ENCODE assay signal across 8 cellular contexts in the genomic region with DNA sequence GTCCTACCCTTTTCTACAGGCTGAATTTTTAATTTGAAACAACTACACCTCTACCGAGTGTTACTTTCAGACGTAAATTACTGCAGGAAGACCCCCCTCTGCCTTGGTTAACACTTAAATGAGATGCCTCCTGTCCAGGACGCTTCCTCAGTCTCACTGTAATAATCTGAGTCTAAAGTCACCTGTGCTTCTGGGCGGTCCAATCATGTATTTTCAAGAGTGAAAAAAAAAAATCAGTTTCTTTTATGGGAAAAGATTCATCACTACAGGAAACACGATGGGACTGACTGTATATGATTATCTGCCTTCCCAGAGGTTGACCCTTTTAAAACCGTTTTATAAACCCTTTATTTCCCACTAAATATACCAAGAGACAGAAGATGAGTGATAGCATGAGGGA. TPM values are rescaled to one million over a fixed set of nuclear protein-coding genes. Genes with fewer than 3 reads are reported as not detected.
DNase-seq lines count a peak whose midpoint lies in the region; ATAC-seq and TF ChIP-seq lines count a peak whose summit lies in the region.

No MANE protein-coding gene starts in this region.

- no peaks in the 10 kb centered on the region for H3K9me3 ChIP-seq in ascending aorta
- H3K9me3 ChIP-seq in thymus (ENCODE audit: control insufficient read depth): no peaks in the 10 kb centered on the region

- H3K27me3 ChIP-seq in ascending aorta (no peaks in the 10 kb centered on the region), thymus (ENCODE audit: control insufficient read depth, insufficient read depth) (peaks cover 9% of the 10 kb centered on the region)

- peak overlapping the region; percentile 58 to 70 for H3K4me3 ChIP-seq in ascending aorta
- peak overlapping the region; percentile 54 for H3K4me3 ChIP-seq in thymus (ENCODE audit: low read length)

- intact Hi-C loops in ascending aorta (cut with DNase I): no loop called here
- intact Hi-C loops in left colon (cut with DNase I, micrococcal nuclease): no loop called here

- H3K36me3 Mint-ChIP-seq in activated T-cell treated with anti-CD3 and anti-CD28 coated beads, Interleukin-2, amount 50 U/mL, for 4 hours (ENCODE audit: insufficient read depth): no peaks in the 10 kb centered on the region

- no peaks in the 10 kb centered on the region for H3K9me3 Mint-ChIP-seq in activated T-cell treated with anti-CD3 and anti-CD28 coated beads, Interleukin-2, amount 50 U/mL, for 4 hours

- DNase-seq in activated T-cell treated with anti-CD3 and anti-CD28 coated beads, Interleukin-2, amount 50 U/mL, for 4 hours: no peak
- DNase-seq in activated T-cell treated with anti-CD3 and anti-CD28 coated beads for 4 hours (no peak), ascending aorta (ENCODE audit: low spot score in 2 of 2) (no peak), left colon (no peak), SHP77 (lab: John Stamatoyannopoulos, UW) (no peak)
- DNase-seq in activated CD4-positive, CD25-positive, alpha-beta regulatory T cell treated with anti-CD3 and anti-CD28 coated beads, Interleukin-2, amount 50 U/mL, for 72 hours: no peak

- H3K4me1 ChIP-seq in ascending aorta: no peaks in the 10 kb centered on the region
- peaks cover 6% of the 10 kb centered on the region for H3K4me1 ChIP-seq in thymus (ENCODE audit: control insufficient read depth, insufficient read depth, low read length)

- H3K36me3 ChIP-seq in ascending aorta: no peaks in the 10 kb centered on the region
- H3K36me3 ChIP-seq in thymus (ENCODE audit: control insufficient read depth, insufficient read depth): no peaks in the 10 kb centered on the region

- no peak for ATAC-seq in activated T-cell treated with anti-CD3 and anti-CD28 coated beads, Interleukin-2, amount 50 U/mL, for 4 hours
- ATAC-seq in left colon: peak; percentile 49
- no peak for ATAC-seq in GM21529 (IDR thresholded peaks at IDR 0.05; ENCODE audit: unreplicated experiment)

- H3K27me3 Mint-ChIP-seq in activated T-cell treated with anti-CD3 and anti-CD28 coated beads, Interleukin-2, amount 50 U/mL, for 4 hours (ENCODE audit: low read depth): peaks cover 49% of the 10 kb centered on the region

- peak overlapping the region; percentile 80 for H3K4me3 Mint-ChIP-seq in activated T-cell treated with anti-CD3 and anti-CD28 coated beads, Interleukin-2, amount 50 U/mL, for 4 hours

- 62% methylated on average over 6 of the region's 6 CpGs for WGBS in thymus

- H3K27ac ChIP-seq in ascending aorta: no peak overlapping the region
- H3K27ac ChIP-seq in thymus (ENCODE audit: low read depth): no peak overlapping the region

- TF ChIP-seq CTCF in ascending aorta (IDR thresholded peaks at IDR 0.05): no peak

- H3K4me1 Mint-ChIP-seq in activated T-cell treated with anti-CD3 and anti-CD28 coated beads, Interleukin-2, amount 50 U/mL, for 4 hours (ENCODE audit: low read depth): peaks cover 17% of the 10 kb centered on the region

RNA-seq across cellular contexts. Expression of a gene that starts 0.8 kb away (rescaled TPM):
- 1 to 10 TPM in 2 of 3 donors, under 1 TPM in 1; 0.87 to 1.9 (median 1.1) TPM for total RNA-seq in activated T-cell treated with anti-CD3 and anti-CD28 coated beads, Interleukin-2, amount 50 U/mL, for 4 hours
- total RNA-seq in ascending aorta (7.1 TPM), left colon (100 to 1,000 TPM; 301 to 304 TPM)
- polyA plus RNA-seq in thymus: 13.1 TPM

Comparison
In these comparisons a context has a peak if more than half of its experiments do, and no peak if none do; other contexts are left out.
1. RNA of a gene that starts 0.8 kb away (total RNA-seq): 301 to 304 TPM in left colon; 7.1 TPM in ascending aorta (single experiment) and 0.87 to 1.9 TPM in activated T-cell treated with anti-CD3 and anti-CD28 coated beads, Interleukin-2, amount 50 U/mL, for 4 hours; every median in the first group is over 10 times any median in the second.